In the genomic region with DNA sequence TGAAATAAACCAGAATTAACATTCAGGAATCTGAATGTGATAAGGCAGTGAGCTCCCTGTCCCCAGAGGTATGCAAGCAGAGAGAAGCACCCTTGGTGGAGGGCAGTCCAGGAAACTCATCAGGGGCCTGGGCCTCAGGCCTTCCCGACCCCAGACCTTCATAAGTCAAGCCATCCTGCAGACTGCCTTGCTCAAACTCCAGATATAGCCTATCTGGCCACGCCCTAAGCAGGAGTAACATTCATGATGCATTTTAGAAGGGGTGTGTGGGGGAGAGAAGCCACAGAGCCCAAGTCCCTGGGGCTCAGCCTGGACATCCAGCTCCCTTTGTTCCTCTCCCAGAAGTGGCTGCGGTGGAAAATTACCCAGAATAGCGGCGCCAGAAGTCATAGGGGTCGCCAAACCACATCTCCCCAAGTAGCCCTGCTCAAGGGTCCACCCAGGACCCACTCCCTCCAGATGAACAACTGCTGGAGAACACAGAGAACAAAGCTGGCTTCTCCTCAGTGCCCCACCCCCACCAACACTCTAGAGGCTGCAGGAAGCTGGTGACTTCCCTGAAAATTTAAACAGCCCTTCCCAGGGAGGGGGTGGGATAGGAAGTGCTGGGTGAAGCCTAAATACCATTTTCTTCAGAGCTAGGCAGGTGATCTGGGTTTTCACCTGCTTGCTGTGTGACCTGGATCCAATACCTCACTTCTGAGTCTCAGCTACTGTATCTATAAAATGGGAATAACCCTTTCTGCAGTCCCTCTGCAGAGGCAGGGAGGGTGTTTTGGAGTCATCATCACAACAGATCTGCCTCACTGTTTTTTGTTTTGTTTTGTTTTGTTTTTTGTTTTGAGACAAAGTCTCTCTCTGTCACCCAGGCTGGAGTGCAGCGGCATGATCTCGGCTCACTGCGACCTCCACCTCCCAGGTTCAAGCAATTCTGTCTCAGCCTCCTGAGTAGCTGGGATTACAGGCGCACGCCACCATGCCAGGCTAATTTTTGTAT, we compare ENCODE assay signal across 1 cellular context.
A peak's percentile ranks its signal among the peaks of the same experiment; 100 is the strongest.
TF ChIP-seq lines count a peak whose summit lies in the region.

No MANE protein-coding gene starts in this region.

TF ChIP-seq in HEK293, 187 proteins besides CTCF, POLR2A, EP300 and RAD21 (continued from another document):
- TF ChIP-seq, protein P1, sequence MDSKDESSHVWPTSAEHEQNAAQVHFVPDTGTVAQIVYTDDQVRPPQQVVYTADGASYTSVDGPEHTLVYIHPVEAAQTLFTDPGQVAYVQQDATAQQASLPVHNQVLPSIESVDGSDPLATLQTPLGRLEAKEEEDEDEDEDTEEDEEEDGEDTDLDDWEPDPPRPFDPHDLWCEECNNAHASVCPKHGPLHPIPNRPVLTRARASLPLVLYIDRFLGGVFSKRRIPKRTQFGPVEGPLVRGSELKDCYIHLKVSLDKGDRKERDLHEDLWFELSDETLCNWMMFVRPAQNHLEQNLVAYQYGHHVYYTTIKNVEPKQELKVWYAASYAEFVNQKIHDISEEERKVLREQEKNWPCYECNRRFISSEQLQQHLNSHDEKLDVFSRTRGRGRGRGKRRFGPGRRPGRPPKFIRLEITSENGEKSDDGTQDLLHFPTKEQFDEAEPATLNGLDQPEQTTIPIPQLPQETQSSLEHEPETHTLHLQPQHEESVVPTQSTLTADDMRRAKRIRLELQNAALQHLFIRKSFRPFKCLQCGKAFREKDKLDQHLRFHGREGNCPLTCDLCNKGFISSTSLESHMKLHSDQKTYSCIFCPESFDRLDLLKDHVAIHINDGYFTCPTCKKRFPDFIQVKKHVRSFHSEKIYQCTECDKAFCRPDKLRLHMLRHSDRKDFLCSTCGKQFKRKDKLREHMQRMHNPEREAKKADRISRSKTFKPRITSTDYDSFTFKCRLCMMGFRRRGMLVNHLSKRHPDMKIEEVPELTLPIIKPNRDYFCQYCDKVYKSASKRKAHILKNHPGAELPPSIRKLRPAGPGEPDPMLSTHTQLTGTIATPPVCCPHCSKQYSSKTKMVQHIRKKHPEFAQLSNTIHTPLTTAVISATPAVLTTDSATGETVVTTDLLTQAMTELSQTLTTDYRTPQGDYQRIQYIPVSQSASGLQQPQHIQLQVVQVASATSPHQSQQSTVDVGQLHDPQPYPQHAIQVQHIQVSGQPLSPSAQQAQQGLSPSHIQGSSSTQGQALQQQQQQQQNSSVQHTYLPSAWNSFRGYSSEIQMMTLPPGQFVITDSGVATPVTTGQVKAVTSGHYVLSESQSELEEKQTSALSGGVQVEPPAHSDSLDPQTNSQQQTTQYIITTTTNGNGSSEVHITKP (tag by site-specific recombination; IDR thresholded peaks at IDR 0.05): peak; percentile 82
- TF ChIP-seq ZNF138 (tag by site-specific recombination; IDR thresholded peaks at IDR 0.05; ENCODE audit: borderline replicate concordance): no peak
- no peak for TF ChIP-seq ZNF174 (tag by site-specific recombination; IDR thresholded peaks at IDR 0.05)
- TF ChIP-seq, protein P2, sequence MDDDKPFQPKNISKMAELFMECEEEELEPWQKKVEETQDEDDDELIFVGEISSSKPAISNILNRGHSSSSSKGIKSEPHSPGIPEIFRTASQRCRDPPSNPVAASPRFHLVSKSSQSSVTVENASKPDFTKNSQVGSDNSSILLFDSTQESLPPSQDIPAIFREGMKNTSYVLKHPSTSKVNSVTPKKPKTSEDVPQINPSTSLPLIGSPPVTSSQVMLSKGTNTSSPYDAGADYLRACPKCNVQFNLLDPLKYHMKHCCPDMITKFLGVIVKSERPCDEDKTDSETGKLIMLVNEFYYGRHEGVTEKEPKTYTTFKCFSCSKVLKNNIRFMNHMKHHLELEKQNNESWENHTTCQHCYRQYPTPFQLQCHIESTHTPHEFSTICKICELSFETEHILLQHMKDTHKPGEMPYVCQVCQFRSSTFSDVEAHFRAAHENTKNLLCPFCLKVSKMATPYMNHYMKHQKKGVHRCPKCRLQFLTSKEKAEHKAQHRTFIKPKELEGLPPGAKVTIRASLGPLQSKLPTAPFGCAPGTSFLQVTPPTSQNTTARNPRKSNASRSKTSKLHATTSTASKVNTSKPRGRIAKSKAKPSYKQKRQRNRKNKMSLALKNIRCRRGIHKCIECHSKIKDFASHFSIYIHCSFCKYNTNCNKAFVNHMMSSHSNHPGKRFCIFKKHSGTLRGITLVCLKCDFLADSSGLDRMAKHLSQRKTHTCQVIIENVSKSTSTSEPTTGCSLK (tag by site-specific recombination; IDR thresholded peaks at IDR 0.05): no peak
- no peak for TF ChIP-seq ZNF48 (tag by site-specific recombination; IDR thresholded peaks at IDR 0.05)
- TF ChIP-seq, protein P3, sequence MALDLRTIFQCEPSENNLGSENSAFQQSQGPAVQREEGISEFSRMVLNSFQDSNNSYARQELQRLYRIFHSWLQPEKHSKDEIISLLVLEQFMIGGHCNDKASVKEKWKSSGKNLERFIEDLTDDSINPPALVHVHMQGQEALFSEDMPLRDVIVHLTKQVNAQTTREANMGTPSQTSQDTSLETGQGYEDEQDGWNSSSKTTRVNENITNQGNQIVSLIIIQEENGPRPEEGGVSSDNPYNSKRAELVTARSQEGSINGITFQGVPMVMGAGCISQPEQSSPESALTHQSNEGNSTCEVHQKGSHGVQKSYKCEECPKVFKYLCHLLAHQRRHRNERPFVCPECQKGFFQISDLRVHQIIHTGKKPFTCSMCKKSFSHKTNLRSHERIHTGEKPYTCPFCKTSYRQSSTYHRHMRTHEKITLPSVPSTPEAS (tag by site-specific recombination; IDR thresholded peaks at IDR 0.05): no peak
- TF ChIP-seq IKZF3 (tag by site-specific recombination; IDR thresholded peaks at IDR 0.05): peak; percentile 76
- 0 out of 2 replicates have a peak, but pooled peaks have one; percentile 38 for TF ChIP-seq ZNF391 (tag by site-specific recombination; IDR thresholded peaks at IDR 0.05; ENCODE audit: borderline replicate concordance, low read depth)
- TF ChIP-seq, protein P4, sequence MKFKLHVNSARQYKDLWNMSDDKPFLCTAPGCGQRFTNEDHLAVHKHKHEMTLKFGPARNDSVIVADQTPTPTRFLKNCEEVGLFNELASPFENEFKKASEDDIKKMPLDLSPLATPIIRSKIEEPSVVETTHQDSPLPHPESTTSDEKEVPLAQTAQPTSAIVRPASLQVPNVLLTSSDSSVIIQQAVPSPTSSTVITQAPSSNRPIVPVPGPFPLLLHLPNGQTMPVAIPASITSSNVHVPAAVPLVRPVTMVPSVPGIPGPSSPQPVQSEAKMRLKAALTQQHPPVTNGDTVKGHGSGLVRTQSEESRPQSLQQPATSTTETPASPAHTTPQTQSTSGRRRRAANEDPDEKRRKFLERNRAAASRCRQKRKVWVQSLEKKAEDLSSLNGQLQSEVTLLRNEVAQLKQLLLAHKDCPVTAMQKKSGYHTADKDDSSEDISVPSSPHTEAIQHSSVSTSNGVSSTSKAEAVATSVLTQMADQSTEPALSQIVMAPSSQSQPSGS (tag by site-specific recombination; IDR thresholded peaks at IDR 0.05; ENCODE audit: low read depth): no peak
- peak; percentile 55 for TF ChIP-seq ZNF341 (tag by site-specific recombination; IDR thresholded peaks at IDR 0.05; ENCODE audit: low read depth)
- TF ChIP-seq, protein P5, sequence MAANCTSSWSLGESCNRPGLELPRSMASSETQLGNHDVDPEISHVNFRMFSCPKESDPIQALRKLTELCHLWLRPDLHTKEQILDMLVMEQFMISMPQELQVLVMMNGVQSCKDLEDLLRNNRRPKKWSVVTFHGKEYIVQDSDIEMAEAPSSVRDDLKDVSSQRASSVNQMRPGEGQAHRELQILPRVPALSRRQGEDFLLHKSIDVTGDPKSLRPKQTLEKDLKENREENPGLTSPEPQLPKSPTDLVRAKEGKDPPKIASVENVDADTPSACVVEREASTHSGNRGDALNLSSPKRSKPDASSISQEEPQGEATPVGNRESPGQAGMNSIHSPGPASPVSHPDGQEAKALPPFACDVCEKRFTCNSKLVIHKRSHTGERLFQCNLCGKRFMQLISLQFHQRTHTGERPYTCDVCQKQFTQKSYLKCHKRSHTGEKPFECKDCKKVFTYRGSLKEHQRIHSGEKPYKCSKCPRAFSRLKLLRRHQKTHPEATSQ (tag by site-specific recombination; IDR thresholded peaks at IDR 0.05): 0 out of 2 replicates have a peak, but pooled peaks have one; percentile 32
- TF ChIP-seq ZNF561 (tag by site-specific recombination; IDR thresholded peaks at IDR 0.05; ENCODE audit: borderline replicate concordance): peak; percentile 89; the same call in 1 of the 2 replicates
- TF ChIP-seq ZNF19 (tag by site-specific recombination; IDR thresholded peaks at IDR 0.05; ENCODE audit: low read depth): no peak
- no peak for TF ChIP-seq HOXD13 (CRISPR knock-in tag; IDR thresholded peaks at IDR 0.05; ENCODE audit: borderline replicate concordance)
- TF ChIP-seq, protein P6, sequence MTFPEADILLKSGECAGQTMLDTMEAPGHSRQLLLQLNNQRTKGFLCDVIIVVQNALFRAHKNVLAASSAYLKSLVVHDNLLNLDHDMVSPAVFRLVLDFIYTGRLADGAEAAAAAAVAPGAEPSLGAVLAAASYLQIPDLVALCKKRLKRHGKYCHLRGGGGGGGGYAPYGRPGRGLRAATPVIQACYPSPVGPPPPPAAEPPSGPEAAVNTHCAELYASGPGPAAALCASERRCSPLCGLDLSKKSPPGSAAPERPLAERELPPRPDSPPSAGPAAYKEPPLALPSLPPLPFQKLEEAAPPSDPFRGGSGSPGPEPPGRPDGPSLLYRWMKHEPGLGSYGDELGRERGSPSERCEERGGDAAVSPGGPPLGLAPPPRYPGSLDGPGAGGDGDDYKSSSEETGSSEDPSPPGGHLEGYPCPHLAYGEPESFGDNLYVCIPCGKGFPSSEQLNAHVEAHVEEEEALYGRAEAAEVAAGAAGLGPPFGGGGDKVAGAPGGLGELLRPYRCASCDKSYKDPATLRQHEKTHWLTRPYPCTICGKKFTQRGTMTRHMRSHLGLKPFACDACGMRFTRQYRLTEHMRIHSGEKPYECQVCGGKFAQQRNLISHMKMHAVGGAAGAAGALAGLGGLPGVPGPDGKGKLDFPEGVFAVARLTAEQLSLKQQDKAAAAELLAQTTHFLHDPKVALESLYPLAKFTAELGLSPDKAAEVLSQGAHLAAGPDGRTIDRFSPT (tag by site-specific recombination; IDR thresholded peaks at IDR 0.05): no peak
- TF ChIP-seq TCF7L2 (IDR thresholded peaks at IDR 0.05; ENCODE audit: borderline replicate concordance, low read depth, low read length): no peak
- TF ChIP-seq ZNF585B (tag by site-specific recombination; IDR thresholded peaks at IDR 0.05): no peak
- peak; percentile 59; the same call in 1 of the 2 replicates for TF ChIP-seq OSR2 (tag by site-specific recombination; IDR thresholded peaks at IDR 0.05)
- TF ChIP-seq ZNF768 (tag by site-specific recombination; IDR thresholded peaks at IDR 0.05): no peak
- TF ChIP-seq KLF9 (tag by site-specific recombination; IDR thresholded peaks at IDR 0.05; ENCODE audit: low read depth): peak; percentile 24; the same call in 1 of the 2 replicates
- TF ChIP-seq BCL11B (tag by site-specific recombination; IDR thresholded peaks at IDR 0.05; ENCODE audit: low read depth): no peak
- TF ChIP-seq ZNF354C (tag by site-specific recombination; IDR thresholded peaks at IDR 0.05; ENCODE audit: borderline replicate concordance, low read depth): no peak
- no peak for TF ChIP-seq ZSCAN23 (tag by site-specific recombination; IDR thresholded peaks at IDR 0.05)
- TF ChIP-seq ZEB2 (tag by site-specific recombination; IDR thresholded peaks at IDR 0.05): 0 out of 2 replicates have a peak, but pooled peaks have one; percentile 12
- TF ChIP-seq ZBTB17 (tag by site-specific recombination; IDR thresholded peaks at IDR 0.05): no peak
